ENCODE assay signal across 1 cellular context in the genomic region with DNA sequence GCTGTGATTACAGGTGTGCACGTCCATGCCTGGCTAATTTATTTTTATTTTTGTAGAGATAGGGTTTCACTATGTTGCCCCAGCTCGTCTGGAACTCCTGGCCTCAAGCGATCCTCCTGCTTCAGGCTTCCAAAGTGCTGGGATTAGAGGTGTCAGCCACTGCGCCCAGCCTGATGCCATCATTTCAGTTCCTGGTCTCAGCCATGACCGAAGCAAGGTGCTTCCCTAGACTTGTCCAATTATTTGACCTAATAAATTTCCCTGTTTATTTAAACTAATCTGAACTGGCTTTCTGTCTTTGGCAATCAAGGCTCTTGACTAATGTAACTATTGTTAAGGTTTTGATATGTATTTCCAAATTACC.
TF ChIP-seq lines count a peak whose summit lies in the region.

No MANE protein-coding gene starts in this region.

TF ChIP-seq in GM12878, 131 proteins besides CTCF, POLR2A, EP300 and RAD21:
- TF ChIP-seq FOXK2 (IDR thresholded peaks at IDR 0.05) (no peak), NFIC (IDR thresholded peaks at IDR 0.05; ENCODE audit: low read depth, low read length) (0 out of 2 replicates have a peak, but pooled peaks have one; percentile 3)
- TF ChIP-seq, protein P1, sequence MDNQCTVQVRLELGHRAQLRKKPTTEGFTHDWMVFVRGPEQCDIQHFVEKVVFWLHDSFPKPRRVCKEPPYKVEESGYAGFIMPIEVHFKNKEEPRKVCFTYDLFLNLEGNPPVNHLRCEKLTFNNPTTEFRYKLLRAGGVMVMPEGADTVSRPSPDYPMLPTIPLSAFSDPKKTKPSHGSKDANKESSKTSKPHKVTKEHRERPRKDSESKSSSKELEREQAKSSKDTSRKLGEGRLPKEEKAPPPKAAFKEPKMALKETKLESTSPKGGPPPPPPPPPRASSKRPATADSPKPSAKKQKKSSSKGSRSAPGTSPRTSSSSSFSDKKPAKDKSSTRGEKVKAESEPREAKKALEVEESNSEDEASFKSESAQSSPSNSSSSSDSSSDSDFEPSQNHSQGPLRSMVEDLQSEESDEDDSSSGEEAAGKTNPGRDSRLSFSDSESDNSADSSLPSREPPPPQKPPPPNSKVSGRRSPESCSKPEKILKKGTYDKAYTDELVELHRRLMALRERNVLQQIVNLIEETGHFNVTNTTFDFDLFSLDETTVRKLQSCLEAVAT (IDR thresholded peaks at IDR 0.05), result 0 out of 2 replicates have a peak, but pooled peaks have one; percentile 1
